In genomic region chr5:128965011-128965637, GRCh38 we compare ENCODE assay signal across 8 cellular contexts. TPM values are rescaled to one million over a fixed set of nuclear protein-coding genes. Genes with fewer than 3 reads are reported as not detected.
DNase-seq lines count a peak whose midpoint lies in the region; ATAC-seq and TF ChIP-seq lines count a peak whose summit lies in the region.

TSS of gene SLC27A6 (plus strand) at chr5:128965488. CDS start at chr5:128966138, 650 bp downstream.

- no peak for TF ChIP-seq POLR2A in spleen (IDR thresholded peaks at IDR 0.05)

- H3K4me1 ChIP-seq in right atrium auricular region (peaks cover 0 to 5% of the 10 kb centered on the region in 2 donors), spleen (peaks cover 0 to 10% (median 3%) of the 10 kb centered on the region in 6 donors)

- H3K9me3 Mint-ChIP-seq in activated T-helper 17 cell treated with anti-CD3 and anti-CD28 coated beads, Interleukin-2, amount 50 U/mL, for 72 hours = peaks cover 11% of the 10 kb centered on the region
- H3K9me3 Mint-ChIP-seq in naive thymus-derived CD8-positive, alpha-beta T cell = peaks cover 0 to 23% (median 15%) of the 10 kb centered on the region in 9 donors

- H3K27ac ChIP-seq in right atrium auricular region = peak within 1 kb of the TSS; percentile 77 to 89
- no peak within 1 kb of the TSS for H3K27ac ChIP-seq in spleen

- no peak within 1 kb of the TSS for H3K27ac Mint-ChIP-seq in activated T-helper 17 cell treated with anti-CD3 and anti-CD28 coated beads, Interleukin-2, amount 50 U/mL, for 72 hours
- H3K27ac Mint-ChIP-seq in naive thymus-derived CD8-positive, alpha-beta T cell = no peak within 1 kb of the TSS

- H3K4me3 ChIP-seq in right atrium auricular region (peak within 1 kb of the TSS; percentile 47 to 55), spleen (peak within 1 kb of the TSS in 5 of 8 donors; percentile 4 to 49 (median 7))

- no peaks in the 10 kb centered on the region for H3K36me3 Mint-ChIP-seq in activated T-helper 17 cell treated with anti-CD3 and anti-CD28 coated beads, Interleukin-2, amount 50 U/mL, for 72 hours (ENCODE audit: low read depth)
- H3K36me3 Mint-ChIP-seq in naive thymus-derived CD8-positive, alpha-beta T cell = peaks cover 0 to 12% (median 0%) of the 10 kb centered on the region in 3 donors

- H3K27me3 ChIP-seq in right atrium auricular region (no peaks in the 10 kb centered on the region), spleen (replicated peaks in 1 of 7) (peaks cover 0 to 26% (median 4%) of the 10 kb centered on the region in 7 donors)

- no peaks in the 10 kb centered on the region for H3K36me3 ChIP-seq in right atrium auricular region
- no peaks in the 10 kb centered on the region for H3K36me3 ChIP-seq in spleen

- no peak for TF ChIP-seq CTCF in right atrium auricular region (IDR thresholded peaks at IDR 0.05)
- no peak for TF ChIP-seq CTCF in spleen (IDR thresholded peaks at IDR 0.05 in 8 of 11, conservative IDR thresholded peaks at IDR 0.05 in 3 of 11)

- H3K9me3 ChIP-seq in right atrium auricular region (peaks cover 0 to 5% of the 10 kb centered on the region in 2 donors), spleen (peaks cover 0 to 10% (median 3%) of the 10 kb centered on the region in 8 donors)

- ATAC-seq in HG03354 (IDR thresholded peaks at IDR 0.05; ENCODE audit: poor library complexity, severe bottlenecking, unreplicated experiment) (peak; percentile 49), GM21529 (IDR thresholded peaks at IDR 0.05; ENCODE audit: unreplicated experiment) (no peak)
- peak; percentile 24 for ATAC-seq in activated T-helper 17 cell treated with anti-CD3 and anti-CD28 coated beads, Interleukin-2, amount 50 U/mL, for 72 hours (replicated peaks)
- ATAC-seq in naive thymus-derived CD8-positive, alpha-beta T cell = no peak

- POLR2A ChIA-PET in naive thymus-derived CD8-positive, alpha-beta T cell (lab: Charles Lee) = no interaction called here

- intact Hi-C loops in spleen (cut with DNase I; ENCODE audit: low total_unique reads) = no loop called here

- H3K4me3 Mint-ChIP-seq in activated T-helper 17 cell treated with anti-CD3 and anti-CD28 coated beads, Interleukin-2, amount 50 U/mL, for 72 hours = no peak within 1 kb of the TSS
- H3K4me3 Mint-ChIP-seq in naive thymus-derived CD8-positive, alpha-beta T cell = no peak within 1 kb of the TSS

- DNase-seq in right atrium auricular region (ENCODE audit: low spot score) = no peak
- DNase-seq in spleen = peak; percentile 67
- DNase-seq in naive thymus-derived CD8-positive, alpha-beta T cell = no peak
- DNase-seq in midbrain (lab: John Stamatoyannopoulos, UW) = no peak
- no peak for DNase-seq in DMS153 treated with DMSO at 0.1 percent for 48 hours (lab: John Stamatoyannopoulos, UW; ENCODE audit: unreplicated experiment)

- H3K27me3 Mint-ChIP-seq in activated T-helper 17 cell treated with anti-CD3 and anti-CD28 coated beads, Interleukin-2, amount 50 U/mL, for 72 hours = peaks cover 32% of the 10 kb centered on the region
- H3K27me3 Mint-ChIP-seq in naive thymus-derived CD8-positive, alpha-beta T cell = peaks cover 8 to 32% (median 31%) of the 10 kb centered on the region in 5 donors

- no peaks in the 10 kb centered on the region for H3K4me1 Mint-ChIP-seq in activated T-helper 17 cell treated with anti-CD3 and anti-CD28 coated beads, Interleukin-2, amount 50 U/mL, for 72 hours
- H3K4me1 Mint-ChIP-seq in naive thymus-derived CD8-positive, alpha-beta T cell = peaks cover 0 to 3% (median under 1%) of the 10 kb centered on the region in 4 donors

- WGBS in spleen, 5 donors = 2 to 5% (median 3%) methylated on average over 28 to 51 of the region's 51 CpGs

RNA-seq across cellular contexts. Expression of gene SLC27A6, which starts in this region (rescaled TPM):
- total RNA-seq in activated T-helper 17 cell treated with anti-CD3 and anti-CD28 coated beads, Interleukin-2, amount 50 U/mL, for 72 hours = not detected
- total RNA-seq in right atrium auricular region = 10 to 100 TPM; 15.2 to 50.6 TPM
- total RNA-seq in spleen = under 1 TPM in 1 of 7 donors, not detected in 6; 0.28 TPM
- polyA plus RNA-seq in spleen = 1 to 10 TPM in 1 of 3 donors, under 1 TPM in 2; 0.06 to 1.2 (median 0.41) TPM
- total RNA-seq in naive thymus-derived CD8-positive, alpha-beta T cell = not detected
- not detected for polyA plus RNA-seq in naive thymus-derived CD8-positive, alpha-beta T cell

Comparison
In these comparisons a context has a peak if more than half of its experiments do, and no peak if none do; other contexts are left out.
1. RNA of gene SLC27A6 (total RNA-seq): 15.2 to 50.6 TPM in right atrium auricular region; 0.28 TPM in spleen, not detected in activated T-helper 17 cell treated with anti-CD3 and anti-CD28 coated beads, Interleukin-2, amount 50 U/mL, for 72 hours and not detected in naive thymus-derived CD8-positive, alpha-beta T cell; every median in the first group is over 10 times any median in the second.
2. Peak in ATAC-seq in activated T-helper 17 cell treated with anti-CD3 and anti-CD28 coated beads, Interleukin-2, amount 50 U/mL, for 72 hours; RNA of the gene not detected or under 1 TPM.
3. H3K27ac ChIP-seq: peak in right atrium auricular region (2 of 2); none in spleen (0 of 8).